Comparison of ENCODE assay signal across 2 cellular contexts in the genomic region with DNA sequence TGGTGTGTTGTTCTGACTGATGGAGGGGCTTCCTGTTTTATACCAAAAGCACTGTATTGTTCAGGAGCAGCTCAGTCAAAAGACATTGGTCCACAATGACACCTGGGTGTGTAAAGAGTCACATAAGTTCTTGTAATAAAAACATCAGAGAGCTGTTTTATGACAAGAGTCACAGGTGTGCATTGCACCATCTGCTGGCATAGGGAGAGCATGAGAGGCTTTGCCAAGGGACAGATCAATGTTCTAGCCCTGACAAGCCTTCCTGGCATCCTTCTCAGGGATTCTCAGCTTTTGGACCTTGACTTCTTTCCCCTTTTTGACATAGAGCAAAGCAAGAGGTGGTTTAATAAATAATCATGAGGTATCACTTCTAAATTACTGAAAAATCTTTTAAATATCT.
TF ChIP-seq lines count a peak whose summit lies in the region.

No MANE protein-coding gene starts in this region.

TF ChIP-seq in SK-N-SH treated with all-trans-retinoic acid at 6 μM for 48 hours, 23 proteins besides CTCF, POLR2A, EP300 and RAD21 (continued from another document):
- TF ChIP-seq, protein P1, sequence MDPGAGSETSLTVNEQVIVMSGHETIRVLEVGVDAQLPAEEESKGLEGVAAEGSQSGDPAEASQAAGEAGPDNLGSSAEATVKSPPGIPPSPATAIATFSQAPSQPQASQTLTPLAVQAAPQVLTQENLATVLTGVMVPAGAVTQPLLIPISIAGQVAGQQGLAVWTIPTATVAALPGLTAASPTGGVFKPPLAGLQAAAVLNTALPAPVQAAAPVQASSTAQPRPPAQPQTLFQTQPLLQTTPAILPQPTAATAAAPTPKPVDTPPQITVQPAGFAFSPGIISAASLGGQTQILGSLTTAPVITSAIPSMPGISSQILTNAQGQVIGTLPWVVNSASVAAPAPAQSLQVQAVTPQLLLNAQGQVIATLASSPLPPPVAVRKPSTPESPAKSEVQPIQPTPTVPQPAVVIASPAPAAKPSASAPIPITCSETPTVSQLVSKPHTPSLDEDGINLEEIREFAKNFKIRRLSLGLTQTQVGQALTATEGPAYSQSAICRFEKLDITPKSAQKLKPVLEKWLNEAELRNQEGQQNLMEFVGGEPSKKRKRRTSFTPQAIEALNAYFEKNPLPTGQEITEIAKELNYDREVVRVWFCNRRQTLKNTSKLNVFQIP (CRISPR knock-in tag; IDR thresholded peaks at IDR 0.05; ENCODE audit: borderline replicate concordance, low read depth), result no peak
- TF ChIP-seq ARNTL (CRISPR knock-in tag; IDR thresholded peaks at IDR 0.05; ENCODE audit: borderline replicate concordance, low read depth), result no peak
- TF ChIP-seq, protein P2, sequence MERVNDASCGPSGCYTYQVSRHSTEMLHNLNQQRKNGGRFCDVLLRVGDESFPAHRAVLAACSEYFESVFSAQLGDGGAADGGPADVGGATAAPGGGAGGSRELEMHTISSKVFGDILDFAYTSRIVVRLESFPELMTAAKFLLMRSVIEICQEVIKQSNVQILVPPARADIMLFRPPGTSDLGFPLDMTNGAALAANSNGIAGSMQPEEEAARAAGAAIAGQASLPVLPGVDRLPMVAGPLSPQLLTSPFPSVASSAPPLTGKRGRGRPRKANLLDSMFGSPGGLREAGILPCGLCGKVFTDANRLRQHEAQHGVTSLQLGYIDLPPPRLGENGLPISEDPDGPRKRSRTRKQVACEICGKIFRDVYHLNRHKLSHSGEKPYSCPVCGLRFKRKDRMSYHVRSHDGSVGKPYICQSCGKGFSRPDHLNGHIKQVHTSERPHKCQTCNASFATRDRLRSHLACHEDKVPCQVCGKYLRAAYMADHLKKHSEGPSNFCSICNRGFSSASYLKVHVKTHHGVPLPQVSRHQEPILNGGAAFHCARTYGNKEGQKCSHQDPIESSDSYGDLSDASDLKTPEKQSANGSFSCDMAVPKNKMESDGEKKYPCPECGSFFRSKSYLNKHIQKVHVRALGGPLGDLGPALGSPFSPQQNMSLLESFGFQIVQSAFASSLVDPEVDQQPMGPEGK (CRISPR knock-in tag; IDR thresholded peaks at IDR 0.05; ENCODE audit: borderline replicate concordance), result no peak
- no peak for TF ChIP-seq GLIS3 (CRISPR knock-in tag; IDR thresholded peaks at IDR 0.05)
- TF ChIP-seq ESRRG (CRISPR knock-in tag; IDR thresholded peaks at IDR 0.05), result no peak
- TF ChIP-seq ZC3H10 (CRISPR knock-in tag; IDR thresholded peaks at IDR 0.05), result no peak
- TF ChIP-seq BACH2 (CRISPR knock-in tag; IDR thresholded peaks at IDR 0.05; ENCODE audit: borderline replicate concordance), result no peak
- TF ChIP-seq CSDC2 (CRISPR knock-in tag; IDR thresholded peaks at IDR 0.05), result no peak
- no peak for TF ChIP-seq SNAI2 (CRISPR knock-in tag; IDR thresholded peaks at IDR 0.05)
- TF ChIP-seq ZFP3 (CRISPR knock-in tag; IDR thresholded peaks at IDR 0.05), result no peak
- TF ChIP-seq RARB (CRISPR knock-in tag; IDR thresholded peaks at IDR 0.05), result no peak
- TF ChIP-seq ZNF8 (CRISPR knock-in tag; IDR thresholded peaks at IDR 0.05), result no peak
- no peak for TF ChIP-seq ZFP30 (CRISPR knock-in tag; IDR thresholded peaks at IDR 0.05)
- TF ChIP-seq TCF4 (CRISPR knock-in tag; IDR thresholded peaks at IDR 0.05; ENCODE audit: borderline replicate concordance), result no peak
- TF ChIP-seq PPARA (CRISPR knock-in tag; IDR thresholded peaks at IDR 0.05; ENCODE audit: borderline replicate concordance), result no peak
- no peak for TF ChIP-seq ZNF70 (CRISPR knock-in tag; IDR thresholded peaks at IDR 0.05)
TF ChIP-seq in SK-N-SH treated with all-trans-retinoic acid at 6 μM for 48 hours: peak in this region for 0.

TF ChIP-seq in HepG2, 621 proteins besides CTCF, POLR2A, EP300 and RAD21 (continued from another document):
- TF ChIP-seq ZNF34 (CRISPR knock-in tag; IDR thresholded peaks at IDR 0.05; ENCODE audit: borderline replicate concordance), result no peak
